In the genomic region with DNA sequence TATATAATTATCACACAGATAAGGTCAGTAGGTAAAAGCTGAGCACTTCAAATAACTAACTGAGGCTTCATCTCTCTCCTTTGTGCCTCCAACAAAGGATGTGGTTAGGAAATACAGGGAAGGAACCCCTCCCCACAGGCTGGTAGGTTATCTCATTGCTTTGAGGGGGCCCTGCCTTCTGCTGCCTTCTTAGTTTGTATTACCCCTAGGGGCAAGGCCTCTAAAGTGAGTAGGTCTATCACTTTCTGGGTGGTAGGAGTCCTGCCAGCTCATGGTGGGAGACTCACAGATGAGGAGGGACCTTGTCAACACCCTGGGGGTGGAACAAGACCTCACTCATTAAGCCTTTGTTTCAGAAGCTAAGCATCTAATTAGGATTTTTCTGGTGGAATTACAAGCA, we compare ENCODE assay signal across 13 cellular contexts. TPM values are rescaled to one million over a fixed set of nuclear protein-coding genes. Genes with fewer than 3 reads are reported as not detected.
DNase-seq lines count a peak whose midpoint lies in the region; ATAC-seq and TF ChIP-seq lines count a peak whose summit lies in the region.
"Had no signal": no experiment of that assay in that cellular context is flagged by ENCODE, and none has a peak within 500 bp of the region (broad histone marks: within the 10 kb centered on the region; RNA-seq: fewer than 3 reads in every experiment).

No MANE protein-coding gene starts in this region.

- CTCF ChIA-PET in Calu3 (lab: Charles Lee), result interaction anchor here (0.8 to 1.5 kb wide), 9 partner anchors 11 to 233 kb away, joined by 3 to 11 read pairs (median 4); a partner anchor contains a TSS
- CTCF ChIA-PET in CD8-positive, alpha-beta memory T cell (lab: Charles Lee), result no interaction called here

- H3K9me3 ChIP-seq in Loucy (ENCODE audit: insufficient read depth, low read depth, low read length) (no peaks in the 10 kb centered on the region), colonic mucosa (no peaks in the 10 kb centered on the region), neural progenitor cell (ENCODE audit: low read depth) (no peaks in the 10 kb centered on the region), esophagus muscularis mucosa (no peaks in the 10 kb centered on the region)
- no peaks in the 10 kb centered on the region for H3K9me3 ChIP-seq in CD8-positive, alpha-beta memory T cell (ENCODE audit: low read length)

- H4K20me1 ChIP-seq in Loucy (ENCODE audit: insufficient read depth, low read length, poor library complexity, severe bottlenecking), result no peaks in the 10 kb centered on the region
- no peaks in the 10 kb centered on the region for H4K20me1 ChIP-seq in neural progenitor cell (ENCODE audit: low read depth)

- no peak for TF ChIP-seq CTCF in Calu3 (IDR thresholded peaks at IDR 0.05; ENCODE audit: unreplicated experiment)
- no peak for TF ChIP-seq CTCF in Loucy (conservative IDR thresholded peaks at IDR 0.05; ENCODE audit: low read length)
- no peak for TF ChIP-seq CTCF in colonic mucosa (IDR thresholded peaks at IDR 0.05)
- TF ChIP-seq CTCF in neural progenitor cell (IDR thresholded peaks at IDR 0.05), result no peak
- no peak for TF ChIP-seq CTCF in esophagus muscularis mucosa (IDR thresholded peaks at IDR 0.05)

- H3K36me3 Mint-ChIP-seq in Calu3 (ENCODE audit: insufficient read depth, unreplicated experiment) (peaks cover 12% of the 10 kb centered on the region), neural progenitor cell (no peaks in the 10 kb centered on the region)
- no peaks in the 10 kb centered on the region for H3K36me3 Mint-ChIP-seq in activated T-cell treated with anti-CD3 and anti-CD28 coated beads, Interleukin-2, amount 50 U/mL, for 72 hours (ENCODE audit: insufficient read depth in 2 of 2)
- no peaks in the 10 kb centered on the region for H3K36me3 Mint-ChIP-seq in CD8-positive, alpha-beta memory T cell
- H3K36me3 Mint-ChIP-seq: T-cell had no signal

- H3K27me3 ChIP-seq in Loucy (ENCODE audit: insufficient read depth, low read length, poor library complexity, severe bottlenecking) (no peaks in the 10 kb centered on the region), colonic mucosa (no peaks in the 10 kb centered on the region), neural progenitor cell (no peaks in the 10 kb centered on the region), esophagus muscularis mucosa (no peaks in the 10 kb centered on the region)
- H3K27me3 ChIP-seq in CD8-positive, alpha-beta memory T cell (ENCODE audit: insufficient read depth, low read length, poor library complexity, severe bottlenecking), result no peaks in the 10 kb centered on the region

- no peak overlapping the region for H3K4me3 ChIP-seq in Loucy (ENCODE audit: low read length, poor library complexity, severe bottlenecking)
- H3K4me3 ChIP-seq in colonic mucosa, result no peak overlapping the region
- H3K4me3 ChIP-seq in neural progenitor cell, result no peak overlapping the region
- no peak overlapping the region for H3K4me3 ChIP-seq in CD8-positive, alpha-beta memory T cell (ENCODE audit: low read length)
- no peak overlapping the region for H3K4me3 ChIP-seq in esophagus muscularis mucosa

- TF ChIP-seq EP300 in esophagus muscularis mucosa (IDR thresholded peaks at IDR 0.05), result no peak

- ATAC-seq in activated T-cell treated with anti-CD3 and anti-CD28 coated beads, Interleukin-2, amount 50 U/mL, for 72 hours (replicated peaks in 1 of 2), result no peak
- ATAC-seq: activated T-cell treated with anti-CD3 and anti-CD28 coated beads, Interleukin-2, amount 50 U/mL, for 4 hours; T-cell had no signal

- H3K9ac ChIP-seq in Loucy (ENCODE audit: low read depth, low read length, poor library complexity, severe bottlenecking) (no peak overlapping the region), colonic mucosa (ENCODE audit: low read depth in 2 of 2, low read length in 2 of 2) (peak overlapping the region in 1 of 2 donors; percentile 54), neural progenitor cell (no peak overlapping the region)

- H2AFZ ChIP-seq in Loucy (ENCODE audit: low read length) (no peak overlapping the region), neural progenitor cell (replicated peaks) (no peak overlapping the region)

- H3K4me1 ChIP-seq in Loucy (ENCODE audit: insufficient read depth, low read length, poor library complexity, severe bottlenecking) (peaks cover 8% of the 10 kb centered on the region), colonic mucosa (no peaks in the 10 kb centered on the region), neural progenitor cell (peaks cover 14% of the 10 kb centered on the region), esophagus muscularis mucosa (no peaks in the 10 kb centered on the region)
- H3K4me1 ChIP-seq in CD8-positive, alpha-beta memory T cell (ENCODE audit: insufficient read depth, low read length), result no peaks in the 10 kb centered on the region

- H3K79me2 ChIP-seq in Loucy (ENCODE audit: insufficient read depth, low read length) (no peaks in the 10 kb centered on the region), neural progenitor cell (ENCODE audit: low read depth) (no peaks in the 10 kb centered on the region)

- no peak for TF ChIP-seq POLR2A in esophagus muscularis mucosa (IDR thresholded peaks at IDR 0.05; ENCODE audit: low read depth)

- H3K4me1 Mint-ChIP-seq in Calu3 (ENCODE audit: low read depth, unreplicated experiment) (peaks cover 34% of the 10 kb centered on the region), neural progenitor cell (no peaks in the 10 kb centered on the region)
- H3K4me1 Mint-ChIP-seq in activated T-cell treated with anti-CD3 and anti-CD28 coated beads, Interleukin-2, amount 50 U/mL, for 72 hours (ENCODE audit: low read depth), result no peaks in the 10 kb centered on the region
- H3K4me1 Mint-ChIP-seq in CD8-positive, alpha-beta memory T cell, result no peaks in the 10 kb centered on the region
- H3K4me1 Mint-ChIP-seq: activated CD4-positive, alpha-beta T cell treated with anti-CD3 and anti-CD28 coated beads, Interleukin-2, amount 10 ng/mL, durations not matched to agents 24 days and 14 days; T-cell had no signal

- H3K27ac Mint-ChIP-seq in Calu3 (ENCODE audit: unreplicated experiment) (peak overlapping the region; percentile 91), neural progenitor cell (peak overlapping the region; percentile 67)
- no peak overlapping the region for H3K27ac Mint-ChIP-seq in activated T-cell treated with anti-CD3 and anti-CD28 coated beads, Interleukin-2, amount 50 U/mL, for 72 hours
- H3K27ac Mint-ChIP-seq in CD8-positive, alpha-beta memory T cell, result peak overlapping the region in 1 of 8 donors; percentile 9
- H3K27ac Mint-ChIP-seq: activated CD4-positive, alpha-beta T cell treated with anti-CD3 and anti-CD28 coated beads, Interleukin-2, amount 10 ng/mL, durations not matched to agents 24 days and 14 days; T-cell had no signal

- no peaks in the 10 kb centered on the region for H3K9me2 ChIP-seq in Loucy (replicated peaks; ENCODE audit: low read depth, low read length)

- H3F3A ChIP-seq in Loucy (ENCODE audit: low read depth), result no peaks in the 10 kb centered on the region
- H3F3A ChIP-seq in neural progenitor cell (ENCODE audit: low read depth), result peaks cover 19% of the 10 kb centered on the region

- H3K9me3 Mint-ChIP-seq in Calu3 (ENCODE audit: low read depth, unreplicated experiment), result peaks cover 3% of the 10 kb centered on the region
- H3K9me3 Mint-ChIP-seq in neural progenitor cell, result peaks cover 1% of the 10 kb centered on the region
- no peaks in the 10 kb centered on the region for H3K9me3 Mint-ChIP-seq in activated T-cell treated with anti-CD3 and anti-CD28 coated beads, Interleukin-2, amount 50 U/mL, for 72 hours
- peaks cover 0 to 6% (median 0%) of the 10 kb centered on the region in 5 donors for H3K9me3 Mint-ChIP-seq in CD8-positive, alpha-beta memory T cell
- H3K9me3 Mint-ChIP-seq: activated CD4-positive, alpha-beta T cell treated with anti-CD3 and anti-CD28 coated beads, Interleukin-2, amount 10 ng/mL, durations not matched to agents 24 days and 14 days; activated T-cell treated with anti-CD3 and anti-CD28 coated beads, Interleukin-2, amount 50 U/mL, for 4 hours; T-cell had no signal

- no peak for DNase-seq in Calu3
- no peak for DNase-seq in colonic mucosa
- DNase-seq in neural progenitor cell (ENCODE audit: low spot score), result no peak
- DNase-seq in activated T-cell treated with anti-CD3 and anti-CD28 coated beads, Interleukin-2, amount 50 U/mL, for 72 hours, result no peak
- DNase-seq in CD8-positive, alpha-beta memory T cell, result no peak
- DNase-seq in COLO668 (lab: John Stamatoyannopoulos, UW; ENCODE audit: unreplicated experiment), result no peak
- no peak for DNase-seq in esophagus muscularis mucosa (ENCODE audit: extremely low spot score)
- DNase-seq: activated CD4-positive, alpha-beta T cell treated with anti-CD3 and anti-CD28 coated beads, Interleukin-2, amount 10 ng/mL, durations not matched to agents 24 days and 14 days; activated T-cell treated with anti-CD3 and anti-CD28 coated beads, Interleukin-2, amount 50 U/mL, for 4 hours; DMS79; posterior cingulate gyrus; T-cell had no signal

- POLR2A ChIA-PET in CD8-positive, alpha-beta memory T cell (lab: Charles Lee), result no interaction called here

- H3K4me3 Mint-ChIP-seq in Calu3 (ENCODE audit: low read depth, unreplicated experiment) (no peak overlapping the region), neural progenitor cell (no peak overlapping the region)
- H3K4me3 Mint-ChIP-seq in activated T-cell treated with anti-CD3 and anti-CD28 coated beads, Interleukin-2, amount 50 U/mL, for 72 hours, result no peak overlapping the region
- H3K4me3 Mint-ChIP-seq in CD8-positive, alpha-beta memory T cell, result no peak overlapping the region
- H3K4me3 Mint-ChIP-seq: activated CD4-positive, alpha-beta T cell treated with anti-CD3 and anti-CD28 coated beads, Interleukin-2, amount 10 ng/mL, durations not matched to agents 24 days and 14 days; activated T-cell treated with anti-CD3 and anti-CD28 coated beads, Interleukin-2, amount 50 U/mL, for 4 hours; T-cell had no signal

- H3K27me3 Mint-ChIP-seq in Calu3 (ENCODE audit: unreplicated experiment), result no peaks in the 10 kb centered on the region
- H3K27me3 Mint-ChIP-seq in neural progenitor cell (ENCODE audit: insufficient read depth, low read depth), result no peaks in the 10 kb centered on the region
- H3K27me3 Mint-ChIP-seq in activated T-cell treated with anti-CD3 and anti-CD28 coated beads, Interleukin-2, amount 50 U/mL, for 72 hours (ENCODE audit: low read depth), result peaks cover 14% of the 10 kb centered on the region
- peaks cover 5 to 46% of the 10 kb centered on the region in 2 donors for H3K27me3 Mint-ChIP-seq in CD8-positive, alpha-beta memory T cell

- H3K27ac ChIP-seq in colonic mucosa (peak overlapping the region; percentile 74), neural progenitor cell (no peak overlapping the region), esophagus muscularis mucosa (replicated peaks in 1 of 4) (no peak overlapping the region)
- H3K27ac ChIP-seq in CD8-positive, alpha-beta memory T cell (ENCODE audit: low read depth, low read length), result no peak overlapping the region

- BruUV-seq in Calu3 (replicated peaks; lab: Mats Ljungman, UMichigan), result TSS peak; percentile 98

- H3K4me2 ChIP-seq in Loucy (ENCODE audit: low read depth, low read length, poor library complexity, severe bottlenecking), result peak overlapping the region; percentile 13
- H3K4me2 ChIP-seq in neural progenitor cell, result no peak overlapping the region

- intact Hi-C loops in Calu3 (cut with micrococcal nuclease; ENCODE audit: unreplicated experiment), result no loop called here
- intact Hi-C loops in colonic mucosa (cut with DNase I), result no loop called here
- intact Hi-C loops in esophagus muscularis mucosa (cut with DNase I), result no loop called here

- H3K36me3 ChIP-seq in Loucy (ENCODE audit: insufficient read depth, low read length), result no peaks in the 10 kb centered on the region
- no peaks in the 10 kb centered on the region for H3K36me3 ChIP-seq in colonic mucosa
- no peaks in the 10 kb centered on the region for H3K36me3 ChIP-seq in neural progenitor cell
- no peaks in the 10 kb centered on the region for H3K36me3 ChIP-seq in CD8-positive, alpha-beta memory T cell (ENCODE audit: insufficient read depth, low read length)
- H3K36me3 ChIP-seq in esophagus muscularis mucosa, result no peaks in the 10 kb centered on the region

RNA-seq across cellular contexts. Expression of a gene that starts 34.6 kb away (rescaled TPM):
- total RNA-seq in Calu3 (2022) (24.7 and 40.6 TPM in 2 replicates), colonic mucosa (10 to 100 TPM in 1 of 2 donors, 1 to 10 TPM in 1; 9.5 to 16.2 TPM), neural progenitor cell (ENCODE audit: low replicate concordance) (0.93 and 2.9 TPM in 2 replicates), esophagus muscularis mucosa (10 to 100 TPM in 3 of 4 donors, 1 to 10 TPM in 1; 5.4 to 29.1 (median 23.0) TPM)
- under 1 TPM; 0.12 to 0.28 TPM for total RNA-seq in activated T-cell treated with anti-CD3 and anti-CD28 coated beads, Interleukin-2, amount 50 U/mL, for 72 hours
- total RNA-seq in CD8-positive, alpha-beta memory T cell, result under 1 TPM in 1 of 2 experiments, not detected in 1; 0.11 TPM
- polyA plus RNA-seq in CD8-positive, alpha-beta memory T cell, result not detected
